In genomic region chr10:85847085-85847484, GRCh38 we compare ENCODE assay signal across 8 cellular contexts.
"Had no signal": no experiment of that assay in that cellular context is flagged by ENCODE, and none has a peak within 500 bp of the region (broad histone marks: within the 10 kb centered on the region; RNA-seq: fewer than 3 reads in every experiment).

No MANE protein-coding gene starts in this region.

- H3K4me2 ChIP-seq: GM23338 had no signal

- H3K27ac Mint-ChIP-seq: GM23338, H9, IgD-negative memory B cell had no signal

- H3K27ac ChIP-seq: HL-60 had no signal

- H3K4me1 Mint-ChIP-seq: GM23338, H9 had no signal

- H3K4me3 ChIP-seq: GM23338 had no signal

- ATAC-seq: GM23338, HepG2 had no signal

- H2AFZ ChIP-seq: GM23338 had no signal

- H3K27me3 Mint-ChIP-seq: IgD-negative memory B cell had no signal

- H3K4me3 Mint-ChIP-seq: GM23338, H9, IgD-negative memory B cell had no signal

- DNase-seq: H9, HCEC 1CT had no signal

- FAIRE-seq: H1, H54, HepG2 had no signal
